ENCODE assay signal across 12 cellular contexts in genomic region chr5:115977096-115977495, GRCh38. TPM values are rescaled to one million over a fixed set of nuclear protein-coding genes. Genes with fewer than 3 reads are reported as not detected.
DNase-seq lines count a peak whose midpoint lies in the region; ATAC-seq and TF ChIP-seq lines count a peak whose summit lies in the region.
"Had no signal": no experiment of that assay in that cellular context is flagged by ENCODE, and none has a peak within 500 bp of the region (broad histone marks: within the 10 kb centered on the region; RNA-seq: fewer than 3 reads in every experiment).

No MANE protein-coding gene starts in this region.

- peak overlapping the region; percentile 35 for H3K27ac Mint-ChIP-seq in stimulated activated effector memory CD8-positive, alpha-beta T cell treated with anti-CD3 and anti-CD28 coated beads, Interleukin-12 subunit alpha, Interleukin-12 subunit beta, amount 100 ng/mL, for 72 hours

- no peaks in the 10 kb centered on the region for H3K36me3 ChIP-seq in esophagus squamous epithelium
- H3K36me3 ChIP-seq: colonic mucosa had no signal

- ATAC-seq in GM19035 (IDR thresholded peaks at IDR 0.05; ENCODE audit: unreplicated experiment) = peak; percentile 90
- ATAC-seq in HG02588 (IDR thresholded peaks at IDR 0.05; ENCODE audit: unreplicated experiment) = peak; percentile 83
- ATAC-seq in HG03442 (IDR thresholded peaks at IDR 0.05; ENCODE audit: unreplicated experiment) = peak; percentile 87
- peak; percentile 65 for ATAC-seq in stimulated activated effector memory CD8-positive, alpha-beta T cell treated with anti-CD3 and anti-CD28 coated beads, Interleukin-12 subunit alpha, Interleukin-12 subunit beta, amount 100 ng/mL, for 72 hours

- H3K36me3 Mint-ChIP-seq in stimulated activated effector memory CD8-positive, alpha-beta T cell treated with anti-CD3 and anti-CD28 coated beads, Interleukin-12 subunit alpha, Interleukin-12 subunit beta, amount 100 ng/mL, for 72 hours = no peaks in the 10 kb centered on the region

- H3K4me1 ChIP-seq in esophagus squamous epithelium = peaks cover 0 to 9% (median 0%) of the 10 kb centered on the region in 3 donors
- H3K4me1 ChIP-seq: colonic mucosa had no signal

- peak overlapping the region; percentile 33 for H3K4me3 Mint-ChIP-seq in stimulated activated effector memory CD8-positive, alpha-beta T cell treated with anti-CD3 and anti-CD28 coated beads, Interleukin-12 subunit alpha, Interleukin-12 subunit beta, amount 100 ng/mL, for 72 hours

- H3K9me3 ChIP-seq in esophagus squamous epithelium = no peaks in the 10 kb centered on the region
- H3K9me3 ChIP-seq: colonic mucosa had no signal

- intact Hi-C loops in esophagus squamous epithelium (cut with DNase I) = no loop called here

- WGBS in esophagus squamous epithelium, 2 donors = 45 to 52% methylated on average over 4 of the region's 4 CpGs

- peak overlapping the region in 1 of 4 donors; percentile 11 for H3K27ac ChIP-seq in esophagus squamous epithelium
- H3K27ac ChIP-seq: colonic mucosa had no signal

- TF ChIP-seq CTCF in esophagus squamous epithelium (IDR thresholded peaks at IDR 0.05) = no peak

- H3K9me3 Mint-ChIP-seq in stimulated activated effector memory CD8-positive, alpha-beta T cell treated with anti-CD3 and anti-CD28 coated beads, Interleukin-12 subunit alpha, Interleukin-12 subunit beta, amount 100 ng/mL, for 72 hours = no peaks in the 10 kb centered on the region

- DNase-seq in stimulated activated effector memory CD8-positive, alpha-beta T cell treated with anti-CD3 and anti-CD28 coated beads, Interleukin-12 subunit alpha, Interleukin-12 subunit beta, amount 100 ng/mL, for 72 hours (ENCODE audit: low spot score in 2 of 2) = no peak
- DNase-seq in esophagus squamous epithelium (lab: John Stamatoyannopoulos, UW) (no peak), inferior parietal cortex (ENCODE audit: extremely low spot score) (no peak), NK-92 (lab: John Stamatoyannopoulos, UW; ENCODE audit: unreplicated experiment) (no peak)
- DNase-seq: colonic mucosa had no signal

- TF ChIP-seq POLR2A in esophagus squamous epithelium (IDR thresholded peaks at IDR 0.05) = no peak

- H3K4me3 ChIP-seq in esophagus squamous epithelium = no peak overlapping the region
- H3K4me3 ChIP-seq: colonic mucosa had no signal

- H3K4me1 Mint-ChIP-seq in stimulated activated effector memory CD8-positive, alpha-beta T cell treated with anti-CD3 and anti-CD28 coated beads, Interleukin-12 subunit alpha, Interleukin-12 subunit beta, amount 100 ng/mL, for 72 hours = peaks cover 21% of the 10 kb centered on the region

- peaks cover 0 to 8% (median 0%) of the 10 kb centered on the region in 4 donors for H3K27me3 ChIP-seq in esophagus squamous epithelium
- H3K27me3 ChIP-seq: colonic mucosa had no signal

RNA-seq across cellular contexts. Expression of gene LVRN, which starts 14.8 kb away (rescaled TPM):
- total RNA-seq in esophagus squamous epithelium = 1 to 10 TPM in 2 of 4 donors, under 1 TPM in 1, not detected in 1; 0.31 to 2.9 (median 2.1) TPM
- total RNA-seq: T-helper 1 cell treated with Interleukin-12 subunit alpha and Interleukin-12 subunit beta and Interleukin-4 antibody, amounts not matched to agents 30 ng/mL and 1 ng/mL, for 36 hours had no signal

RNA-seq across cellular contexts. Expression of gene ARL14EPL, which starts 55.2 kb away (rescaled TPM):
- not detected for total RNA-seq in esophagus squamous epithelium
- total RNA-seq: colonic mucosa; mucosa of gallbladder; NCI-H460; subcutaneous adipose tissue; T-helper 1 cell treated with Interleukin-12 subunit alpha and Interleukin-12 subunit beta and Interleukin-4 antibody, amounts not matched to agents 30 ng/mL and 1 ng/mL, for 36 hours had no signal
